8 cellular contexts compared by ENCODE assay signal in the genomic region with DNA sequence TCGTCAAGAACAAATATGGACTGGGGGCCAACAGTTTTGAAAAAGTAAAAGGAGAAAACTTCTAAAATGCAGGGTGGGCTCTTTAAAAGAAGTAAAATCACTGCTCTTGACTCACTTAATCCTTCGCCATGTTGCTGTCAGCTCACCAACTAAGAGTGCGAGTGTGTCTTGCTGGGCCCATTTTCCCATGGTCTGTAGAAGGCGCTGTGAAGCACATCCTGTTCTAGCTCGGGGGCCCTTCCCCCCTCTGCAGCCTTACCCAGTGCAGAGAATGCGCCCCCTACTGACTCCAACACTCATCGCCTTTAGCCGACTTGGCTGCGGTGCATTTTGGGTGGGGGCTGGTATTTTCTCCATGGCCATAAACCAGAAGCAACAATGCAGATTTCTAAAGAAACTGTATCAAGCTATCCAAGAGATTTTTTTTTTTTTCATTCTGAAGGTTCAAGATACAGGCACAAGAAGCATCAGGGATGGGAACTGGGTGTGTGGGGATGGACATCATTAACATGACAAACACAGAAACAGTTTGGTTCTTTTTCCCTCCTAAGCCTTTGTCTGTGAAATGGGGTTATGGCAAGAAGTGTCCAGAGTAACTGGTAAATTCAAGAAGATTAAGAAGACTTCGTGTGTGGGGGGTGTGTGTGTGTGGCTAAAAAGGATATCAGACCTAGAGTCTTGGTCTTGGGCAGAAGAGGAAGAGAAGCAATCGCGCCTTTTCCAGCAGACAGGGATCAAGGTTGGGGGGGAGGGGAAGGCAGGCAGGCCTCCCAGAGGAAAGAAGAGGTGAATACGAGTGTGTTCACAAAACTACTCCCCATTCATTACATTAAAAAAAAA. TPM values are rescaled to one million over a fixed set of nuclear protein-coding genes. Genes with fewer than 3 reads are reported as not detected.
DNase-seq lines count a peak whose midpoint lies in the region; ATAC-seq and TF ChIP-seq lines count a peak whose summit lies in the region.

No MANE protein-coding gene starts in this region.

- peak; percentile 75 to 77 for ATAC-seq in activated naive CD4-positive, alpha-beta T cell treated with anti-CD3 and anti-CD28 coated beads, Interleukin-2, amount 50 U/mL, for 72 hours

- peak overlapping the region; percentile 87 for H3K27ac Mint-ChIP-seq in HFFc6
- H3K27ac Mint-ChIP-seq in activated naive CD4-positive, alpha-beta T cell treated with anti-CD3 and anti-CD28 coated beads, Interleukin-2, amount 50 U/mL, for 72 hours = peak overlapping the region; percentile 95 to 96
- peak overlapping the region; percentile 80 for H3K27ac Mint-ChIP-seq in osteocyte (ENCODE audit: unreplicated experiment)

- H3K36me3 Mint-ChIP-seq in HFFc6 (ENCODE audit: low read depth) = peaks cover 50% of the 10 kb centered on the region
- H3K36me3 Mint-ChIP-seq in activated naive CD4-positive, alpha-beta T cell treated with anti-CD3 and anti-CD28 coated beads, Interleukin-2, amount 50 U/mL, for 72 hours = peaks cover 24 to 59% of the 10 kb centered on the region in 2 donors
- peaks cover 25% of the 10 kb centered on the region for H3K36me3 Mint-ChIP-seq in osteocyte (ENCODE audit: unreplicated experiment)

- no peaks in the 10 kb centered on the region for H3K9me3 ChIP-seq in thymus (ENCODE audit: control insufficient read depth)

- DNase-seq in GM03348 (ENCODE audit: low spot score) (peak; percentile 85), HFFc6 (peak; percentile 94), NAMALWA (ENCODE audit: low spot score) (peak; percentile 98), SK-N-DZ (ENCODE audit: low spot score) (peak; percentile 97), head of caudate nucleus (peak; percentile 81 to 97 (median 92)), osteocyte (ENCODE audit: extremely low spot score, unreplicated experiment) (peak; percentile 94)
- DNase-seq in activated naive CD4-positive, alpha-beta T cell treated with anti-CD3 and anti-CD28 coated beads, Interleukin-2, amount 50 U/mL, for 72 hours (ENCODE audit: low spot score in 2 of 2) = peak; percentile 85 to 93

- peak overlapping the region; percentile 65 for H3K27ac ChIP-seq in thymus (ENCODE audit: low read depth)

- peaks cover 18% of the 10 kb centered on the region for H3K36me3 ChIP-seq in thymus (ENCODE audit: control insufficient read depth, insufficient read depth)

- H3K4me3 Mint-ChIP-seq in HFFc6 (peak overlapping the region; percentile 93), osteocyte (ENCODE audit: unreplicated experiment) (peak overlapping the region; percentile 77)

- WGBS in thymus = 11% methylated on average over 13 of the region's 13 CpGs

- H3K9me3 Mint-ChIP-seq in HFFc6 = no peaks in the 10 kb centered on the region
- H3K9me3 Mint-ChIP-seq in activated naive CD4-positive, alpha-beta T cell treated with anti-CD3 and anti-CD28 coated beads, Interleukin-2, amount 50 U/mL, for 72 hours = no peaks in the 10 kb centered on the region
- no peaks in the 10 kb centered on the region for H3K9me3 Mint-ChIP-seq in osteocyte (ENCODE audit: unreplicated experiment)

- no peaks in the 10 kb centered on the region for H3K27me3 ChIP-seq in thymus (ENCODE audit: control insufficient read depth, insufficient read depth)

- H3K4me1 Mint-ChIP-seq in HFFc6 (ENCODE audit: low read depth) (peaks cover 71% of the 10 kb centered on the region), osteocyte (ENCODE audit: unreplicated experiment) (peaks cover 49% of the 10 kb centered on the region)

- H3K4me3 ChIP-seq in thymus (ENCODE audit: low read length) = peak overlapping the region; percentile 96

- H3K4me1 ChIP-seq in thymus (ENCODE audit: control insufficient read depth, insufficient read depth, low read length) = peaks cover 22% of the 10 kb centered on the region

- H3K27me3 Mint-ChIP-seq in HFFc6 (ENCODE audit: insufficient read depth) (no peaks in the 10 kb centered on the region; the same call in none of the 2 replicates), osteocyte (ENCODE audit: unreplicated experiment) (no peaks in the 10 kb centered on the region)

- TF ChIP-seq CTCF in HFFc6 (IDR thresholded peaks at IDR 0.05) (peak; percentile 96), osteocyte (IDR thresholded peaks at IDR 0.05) (peak; percentile 94)

- intact Hi-C loops in head of caudate nucleus (cut with DNase I) = loop anchor here (2.0 kb wide), 1 partner anchor 135 kb away; a partner anchor contains a TSS

RNA-seq across cellular contexts. Expression of a gene that starts 1.7 kb away (rescaled TPM):
- 10 to 100 TPM; 56.5 to 68.8 (median 57.3) TPM for total RNA-seq in HFFc6 (2021; fragmentation: NEBNext Ultra II Directional; extraction: Animal tissue kit (Norgen Biotek cat#: 25700))
- 42.7 and 46.4 TPM in 2 replicates for polyA plus RNA-seq in SK-N-DZ (2014; cell fraction: cytosol; rRNA removed)
- 44.4 and 77.6 TPM in 2 replicates for polyA plus RNA-seq in SK-N-DZ (2014; cell fraction: nucleus; rRNA removed)
- total RNA-seq in activated naive CD4-positive, alpha-beta T cell treated with anti-CD3 and anti-CD28 coated beads, Interleukin-2, amount 50 U/mL, for 72 hours = 10 to 100 TPM; 65.1 to 70.7 TPM
- 67.4 and 79.6 TPM in 2 replicates for total RNA-seq in osteocyte
- polyA plus RNA-seq in thymus = 55.6 TPM

RNA-seq across cellular contexts. Expression of a gene that starts 28.8 kb away (rescaled TPM):
- 10 to 100 TPM; 51.8 to 59.9 (median 57.4) TPM for total RNA-seq in HFFc6 (2021; fragmentation: NEBNext Ultra II Directional; extraction: Animal tissue kit (Norgen Biotek cat#: 25700))
- polyA plus RNA-seq in SK-N-DZ (2014; cell fraction: cytosol; rRNA removed) = 337 and 362 TPM in 2 replicates
- polyA plus RNA-seq in SK-N-DZ (2014; cell fraction: nucleus; rRNA removed) = 174 and 245 TPM in 2 replicates
- total RNA-seq in activated naive CD4-positive, alpha-beta T cell treated with anti-CD3 and anti-CD28 coated beads, Interleukin-2, amount 50 U/mL, for 72 hours = 10 to 100 TPM; 53.0 to 58.0 TPM
- 32.7 and 37.7 TPM in 2 replicates for total RNA-seq in osteocyte
- polyA plus RNA-seq in thymus = 80.9 TPM

RNA-seq across cellular contexts. Expression of a gene that starts 29.1 kb away (rescaled TPM):
- total RNA-seq in HFFc6 (2021; fragmentation: NEBNext Ultra II Directional; extraction: Animal tissue kit (Norgen Biotek cat#: 25700)) = 1 to 10 TPM; 5.0 to 6.1 (median 5.4) TPM
- polyA plus RNA-seq in SK-N-DZ (2014; cell fraction: cytosol; rRNA removed) = 10.4 and 10.7 TPM in 2 replicates
- 2.3 and 3.4 TPM in 2 replicates for polyA plus RNA-seq in SK-N-DZ (2014; cell fraction: nucleus; rRNA removed)
- 1 to 10 TPM; 2.4 to 4.3 TPM for total RNA-seq in activated naive CD4-positive, alpha-beta T cell treated with anti-CD3 and anti-CD28 coated beads, Interleukin-2, amount 50 U/mL, for 72 hours
- 5.0 and 5.5 TPM in 2 replicates for total RNA-seq in osteocyte
- polyA plus RNA-seq in thymus = 3.7 TPM

Comparison
In these comparisons a context has a peak if more than half of its experiments do, and no peak if none do; other contexts are left out.
1. Peak in every context shown above with its lines: DNase-seq, ATAC-seq, H3K4me3 ChIP-seq and H3K27ac ChIP-seq.